Comparison of ENCODE assay signal across 8 cellular contexts in the genomic region with DNA sequence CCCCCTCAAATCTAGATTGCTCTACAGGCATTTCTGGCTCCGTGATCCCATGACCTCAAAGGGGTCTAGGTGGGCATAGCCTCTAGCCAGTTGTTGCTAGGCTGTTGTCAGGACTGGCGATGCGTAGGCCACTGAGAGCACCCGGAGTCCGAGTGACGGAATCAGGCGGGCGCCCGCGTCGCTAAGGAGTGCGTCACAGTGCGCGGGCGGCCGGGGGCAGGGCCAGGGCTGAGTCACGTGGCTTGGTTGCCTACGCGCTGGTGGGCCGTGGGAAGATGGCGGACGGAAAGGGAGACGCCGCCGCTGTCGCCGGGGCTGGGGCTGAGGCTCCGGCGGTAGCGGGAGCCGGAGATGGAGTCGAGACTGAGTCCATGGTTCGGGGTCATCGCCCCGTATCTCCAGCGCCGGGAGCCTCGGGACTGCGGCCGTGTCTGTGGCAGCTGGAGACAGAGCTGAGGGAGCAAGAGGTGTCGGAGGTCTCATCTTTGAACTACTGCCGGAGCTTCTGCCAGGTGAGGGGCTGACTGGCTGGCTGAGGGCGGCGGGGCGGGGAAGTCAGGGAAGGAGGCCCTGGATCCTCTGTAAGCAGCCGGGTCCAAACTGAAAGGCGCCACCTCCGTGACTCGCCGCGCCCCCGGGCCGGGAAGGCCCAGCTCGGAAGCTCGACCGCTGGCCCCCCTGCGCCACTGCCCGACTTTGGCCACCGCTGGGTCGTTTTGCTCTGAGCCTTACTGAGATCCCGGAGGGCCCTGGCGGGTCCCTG. TPM values are rescaled to one million over a fixed set of nuclear protein-coding genes. Genes with fewer than 3 reads are reported as not detected.
DNase-seq lines count a peak whose midpoint lies in the region; ATAC-seq lines count a peak whose summit lies in the region.

A gene with protein sequence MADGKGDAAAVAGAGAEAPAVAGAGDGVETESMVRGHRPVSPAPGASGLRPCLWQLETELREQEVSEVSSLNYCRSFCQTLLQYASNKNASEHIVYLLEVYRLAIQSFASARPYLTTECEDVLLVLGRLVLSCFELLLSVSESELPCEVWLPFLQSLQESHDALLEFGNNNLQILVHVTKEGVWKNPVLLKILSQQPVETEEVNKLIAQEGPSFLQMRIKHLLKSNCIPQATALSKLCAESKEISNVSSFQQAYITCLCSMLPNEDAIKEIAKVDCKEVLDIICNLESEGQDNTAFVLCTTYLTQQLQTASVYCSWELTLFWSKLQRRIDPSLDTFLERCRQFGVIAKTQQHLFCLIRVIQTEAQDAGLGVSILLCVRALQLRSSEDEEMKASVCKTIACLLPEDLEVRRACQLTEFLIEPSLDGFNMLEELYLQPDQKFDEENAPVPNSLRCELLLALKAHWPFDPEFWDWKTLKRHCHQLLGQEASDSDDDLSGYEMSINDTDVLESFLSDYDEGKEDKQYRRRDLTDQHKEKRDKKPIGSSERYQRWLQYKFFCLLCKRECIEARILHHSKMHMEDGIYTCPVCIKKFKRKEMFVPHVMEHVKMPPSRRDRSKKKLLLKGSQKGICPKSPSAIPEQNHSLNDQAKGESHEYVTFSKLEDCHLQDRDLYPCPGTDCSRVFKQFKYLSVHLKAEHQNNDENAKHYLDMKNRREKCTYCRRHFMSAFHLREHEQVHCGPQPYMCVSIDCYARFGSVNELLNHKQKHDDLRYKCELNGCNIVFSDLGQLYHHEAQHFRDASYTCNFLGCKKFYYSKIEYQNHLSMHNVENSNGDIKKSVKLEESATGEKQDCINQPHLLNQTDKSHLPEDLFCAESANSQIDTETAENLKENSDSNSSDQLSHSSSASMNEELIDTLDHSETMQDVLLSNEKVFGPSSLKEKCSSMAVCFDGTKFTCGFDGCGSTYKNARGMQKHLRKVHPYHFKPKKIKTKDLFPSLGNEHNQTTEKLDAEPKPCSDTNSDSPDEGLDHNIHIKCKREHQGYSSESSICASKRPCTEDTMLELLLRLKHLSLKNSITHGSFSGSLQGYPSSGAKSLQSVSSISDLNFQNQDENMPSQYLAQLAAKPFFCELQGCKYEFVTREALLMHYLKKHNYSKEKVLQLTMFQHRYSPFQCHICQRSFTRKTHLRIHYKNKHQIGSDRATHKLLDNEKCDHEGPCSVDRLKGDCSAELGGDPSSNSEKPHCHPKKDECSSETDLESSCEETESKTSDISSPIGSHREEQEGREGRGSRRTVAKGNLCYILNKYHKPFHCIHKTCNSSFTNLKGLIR (N-terminal part only) (plus strand): TSS at position 263 of the 763 bp plus-strand sequence. CDS start 13 bp downstream, at position 276.

- H2AFZ ChIP-seq in GM23248 = peak within 1 kb of the TSS; percentile 94

- DNase-seq in DMS79 treated with DMSO at 0.1 percent for 48 hours (lab: John Stamatoyannopoulos, UW) (peak; percentile 97), GM23248 (peak; percentile 99), LHCN-M2 (ENCODE audit: low read depth) (peak; percentile 92), RPMI7951 (ENCODE audit: low read depth) (peak; percentile 93), activated T-helper 1 cell treated with Interleukin-2 at 50 U/mL for 16 hours (ENCODE audit: low read depth) (peak; percentile 90), fibroblast of gingiva (ENCODE audit: low read depth) (peak; percentile 93), naive B cell (peak; percentile 96)
- DNase-seq in stimulated activated effector memory CD8-positive, alpha-beta T cell treated with anti-CD3 and anti-CD28 coated beads, Interleukin-12 subunit alpha, Interleukin-12 subunit beta, amount 100 ng/mL, for 72 hours (ENCODE audit: low spot score in 2 of 2) = peak; percentile 95 to 97

- H3K9me3 ChIP-seq in GM23248 (ENCODE audit: low read depth) = no peaks in the 10 kb centered on the region

- no peaks in the 10 kb centered on the region for H3K36me3 Mint-ChIP-seq in naive B cell
- H3K36me3 Mint-ChIP-seq in stimulated activated effector memory CD8-positive, alpha-beta T cell treated with anti-CD3 and anti-CD28 coated beads, Interleukin-12 subunit alpha, Interleukin-12 subunit beta, amount 100 ng/mL, for 72 hours = peaks cover 21% of the 10 kb centered on the region

- peaks cover 25% of the 10 kb centered on the region for H3K4me1 ChIP-seq in GM23248 (ENCODE audit: insufficient read depth)

- peaks cover 41% of the 10 kb centered on the region for H4K20me1 ChIP-seq in GM23248 (ENCODE audit: insufficient read depth)

- peak within 1 kb of the TSS; percentile 95 for H3K4me2 ChIP-seq in GM23248 (ENCODE audit: unreplicated experiment)

- WGBS in GM23248 (ENCODE audit: low coverage in 1 of 2, low lambda C conversion rate in 2 of 2, missing lambda C conversion rate in 2 of 2), 2 experiments = 1% methylated on average over 57 to 62 of the region's 62 CpGs

- peaks cover 24% of the 10 kb centered on the region for H3F3A ChIP-seq in GM23248 (ENCODE audit: insufficient read depth)

- no peaks in the 10 kb centered on the region for H3K36me3 ChIP-seq in GM23248 (ENCODE audit: low read depth)

- peaks cover 51% of the 10 kb centered on the region for H3K79me2 ChIP-seq in GM23248 (ENCODE audit: insufficient read depth)

- peak within 1 kb of the TSS in 3 of 6 donors; percentile 28 to 100 (median 98) for H3K27ac Mint-ChIP-seq in naive B cell
- H3K27ac Mint-ChIP-seq in stimulated activated effector memory CD8-positive, alpha-beta T cell treated with anti-CD3 and anti-CD28 coated beads, Interleukin-12 subunit alpha, Interleukin-12 subunit beta, amount 100 ng/mL, for 72 hours = no peak within 1 kb of the TSS

- H3K27me3 ChIP-seq in GM23248 (replicated peaks; ENCODE audit: insufficient read depth) = no peaks in the 10 kb centered on the region

- H3K4me3 ChIP-seq in GM23248 = peak within 1 kb of the TSS; percentile 95

- peak; percentile 97 for ATAC-seq in naive B cell (ENCODE audit: low read depth in 2 of 2)
- ATAC-seq in stimulated activated effector memory CD8-positive, alpha-beta T cell treated with anti-CD3 and anti-CD28 coated beads, Interleukin-12 subunit alpha, Interleukin-12 subunit beta, amount 100 ng/mL, for 72 hours = peak; percentile 96

- H3K9me3 Mint-ChIP-seq in naive B cell = no peaks in the 10 kb centered on the region
- H3K9me3 Mint-ChIP-seq in stimulated activated effector memory CD8-positive, alpha-beta T cell treated with anti-CD3 and anti-CD28 coated beads, Interleukin-12 subunit alpha, Interleukin-12 subunit beta, amount 100 ng/mL, for 72 hours = no peaks in the 10 kb centered on the region

- H3K4me1 Mint-ChIP-seq in naive B cell = peaks cover 25 to 31% (median 31%) of the 10 kb centered on the region in 3 donors
- H3K4me1 Mint-ChIP-seq in stimulated activated effector memory CD8-positive, alpha-beta T cell treated with anti-CD3 and anti-CD28 coated beads, Interleukin-12 subunit alpha, Interleukin-12 subunit beta, amount 100 ng/mL, for 72 hours = peaks cover 6% of the 10 kb centered on the region

- no peaks in the 10 kb centered on the region for H3K27me3 Mint-ChIP-seq in naive B cell

- no peak within 1 kb of the TSS for H3K4me3 Mint-ChIP-seq in naive B cell
- no peak within 1 kb of the TSS for H3K4me3 Mint-ChIP-seq in stimulated activated effector memory CD8-positive, alpha-beta T cell treated with anti-CD3 and anti-CD28 coated beads, Interleukin-12 subunit alpha, Interleukin-12 subunit beta, amount 100 ng/mL, for 72 hours

- H3K27ac ChIP-seq in GM23248 = peak within 1 kb of the TSS; percentile 95

- peak within 1 kb of the TSS; percentile 99 for H3K9ac ChIP-seq in GM23248

- no peaks in the 10 kb centered on the region for H3K9me2 ChIP-seq in GM23248 (ENCODE audit: insufficient read depth)

- in situ Hi-C loops in GM23248 (cut with MboI) = no loop called here

RNA-seq across cellular contexts. Expression of the gene that starts here (rescaled TPM):
- total RNA-seq in GM23248 (2014; rRNA removed; shearing (Covaris generic)) = 16.4 and 18.1 TPM in 2 replicates
- 6.7 and 7.3 TPM in 2 replicates for polyA plus RNA-seq in GM23248 (2016; fragmentation: Nextera tagmentation; extraction: Ambion mirVana)
- total RNA-seq in LHCN-M2 (2014; rRNA removed) = 15.6 and 15.7 TPM in 2 replicates
- polyA plus RNA-seq in LHCN-M2 (2012) = 3.1 TPM
- total RNA-seq in RPMI7951 (2014; rRNA removed; shearing (Covaris generic)) = 25.0 and 27.9 TPM in 2 replicates
- 10 to 100 TPM; 10.2 to 14.8 (median 12.4) TPM for polyA plus RNA-seq in naive B cell (ENCODE audit: low read depth in 6 of 6)

Comparison
In these comparisons a context has a peak if more than half of its experiments do, and no peak if none do; other contexts are left out.
1. Peak in every context shown above with its lines: DNase-seq, ATAC-seq, H3K4me3 ChIP-seq and H3K27ac ChIP-seq.